Comparison of ENCODE assay signal across 22 cellular contexts in the genomic region with DNA sequence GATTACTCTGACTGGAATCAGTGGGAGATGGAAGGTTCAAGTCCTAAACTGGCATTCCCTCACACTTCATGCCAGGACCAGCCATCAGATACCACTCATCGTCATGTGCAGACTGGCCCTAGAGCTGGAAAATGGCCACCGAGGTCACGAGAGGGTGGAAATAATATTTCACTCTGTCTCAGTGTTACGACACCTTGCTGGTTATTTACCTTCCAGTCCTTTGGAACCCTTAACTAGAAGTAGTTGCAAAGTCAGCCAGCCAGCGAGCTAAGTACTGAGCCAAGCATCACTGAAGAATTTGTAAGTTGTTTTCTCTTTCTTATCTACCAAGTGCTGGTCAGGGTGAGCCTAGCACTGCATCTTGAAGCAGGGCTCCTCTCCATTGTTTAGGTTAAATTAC.
"Had no signal": no experiment of that assay in that cellular context is flagged by ENCODE, and none has a peak within 500 bp of the region (broad histone marks: within the 10 kb centered on the region; RNA-seq: fewer than 3 reads in every experiment).

No MANE protein-coding gene starts in this region.

- ATAC-seq: activated T-helper 17 cell treated with anti-CD3 and anti-CD28 coated beads, Interleukin-2, amount 50 U/mL, for 72 hours; left ventricle myocardium superior; natural killer cell; pancreas had no signal

- H3K36me3 ChIP-seq: cardiac muscle cell, pancreas, thyroid gland had no signal

- H3K4me3 Mint-ChIP-seq: activated CD4-positive, alpha-beta memory T cell treated with anti-CD3 and anti-CD28 coated beads, Interleukin-2, amount 10 ng/mL, durations not matched to agents 7 days and 5 days; activated naive CD8-positive, alpha-beta T cell treated with anti-CD3 and anti-CD28 coated beads for 36 hours; activated T-helper 17 cell treated with anti-CD3 and anti-CD28 coated beads, Interleukin-2, amount 50 U/mL, for 72 hours; dendritic cell treated with granulocyte-macrophage colony-stimulating factor and Interleukin-4, amounts not matched to agents 40 ng/mL and 50 ng/mL, for 4 days; natural killer cell had no signal

- H3K4me1 ChIP-seq: pancreas had no signal

- H3K9me3 Mint-ChIP-seq: activated CD4-positive, alpha-beta memory T cell treated with anti-CD3 and anti-CD28 coated beads, Interleukin-2, amount 10 ng/mL, durations not matched to agents 7 days and 5 days; activated T-helper 17 cell treated with anti-CD3 and anti-CD28 coated beads, Interleukin-2, amount 50 U/mL, for 72 hours; natural killer cell had no signal

- H3K4me1 Mint-ChIP-seq: activated CD4-positive, alpha-beta memory T cell treated with anti-CD3 and anti-CD28 coated beads, Interleukin-2, amount 10 ng/mL, durations not matched to agents 7 days and 5 days; activated naive CD8-positive, alpha-beta T cell treated with anti-CD3 and anti-CD28 coated beads for 36 hours; activated T-helper 17 cell treated with anti-CD3 and anti-CD28 coated beads, Interleukin-2, amount 50 U/mL, for 72 hours; natural killer cell had no signal

- DNase-seq: activated CD4-positive, alpha-beta memory T cell treated with anti-CD3 and anti-CD28 coated beads, Interleukin-2, amount 10 ng/mL, durations not matched to agents 7 days and 5 days; activated CD4-positive, alpha-beta T cell treated with anti-CD3 and anti-CD28 coated beads for 48 hours; activated CD4-positive, CD25-positive, alpha-beta regulatory T cell; activated naive CD4-positive, alpha-beta T cell; activated naive CD8-positive, alpha-beta T cell treated with anti-CD3 and anti-CD28 coated beads for 36 hours; activated T-cell treated with anti-CD3 and anti-CD28 coated beads, Interleukin-2, amount 50 U/mL, for 1 hour; amniotic stem cell; effector memory CD4-positive, alpha-beta T cell; foreskin melanocyte; glutamatergic neuron; hypothalamus; left ventricle myocardium superior; natural killer cell; pancreas; stimulated activated CD8-positive, alpha-beta memory T cell treated with anti-CD3 and anti-CD28 coated beads, Interleukin-4, amount 100 ng/mL, for 48 hours; stimulated activated naive CD4-positive, alpha-beta T cell treated with Interleukin-2 at 50 U/mL for 16 hours; T-helper 1 cell; T-helper 9 cell; thyroid gland had no signal

- H3K27me3 ChIP-seq: cardiac muscle cell, pancreas, thyroid gland had no signal

- H3K27ac ChIP-seq: cardiac muscle cell, pancreas, thyroid gland had no signal

- H3K27ac Mint-ChIP-seq: activated CD4-positive, alpha-beta memory T cell treated with anti-CD3 and anti-CD28 coated beads, Interleukin-2, amount 10 ng/mL, durations not matched to agents 7 days and 5 days; activated naive CD8-positive, alpha-beta T cell treated with anti-CD3 and anti-CD28 coated beads for 36 hours; activated T-helper 17 cell treated with anti-CD3 and anti-CD28 coated beads, Interleukin-2, amount 50 U/mL, for 72 hours; natural killer cell had no signal

- H3K9me3 ChIP-seq: pancreas, thyroid gland had no signal

- H3K4me3 ChIP-seq: cardiac muscle cell, pancreas, thyroid gland had no signal

- H3K36me3 Mint-ChIP-seq: activated naive CD8-positive, alpha-beta T cell treated with anti-CD3 and anti-CD28 coated beads for 36 hours; natural killer cell had no signal
